22 cellular contexts compared by ENCODE assay signal in genomic region chr11:69808708-69809107, GRCh38. TPM values are rescaled to one million over a fixed set of nuclear protein-coding genes. Genes with fewer than 3 reads are reported as not detected.
DNase-seq lines count a peak whose midpoint lies in the region; ATAC-seq and TF ChIP-seq lines count a peak whose summit lies in the region.
"Had no signal": no experiment of that assay in that cellular context is flagged by ENCODE, and none has a peak within 500 bp of the region (broad histone marks: within the 10 kb centered on the region; RNA-seq: fewer than 3 reads in every experiment).

No MANE protein-coding gene starts in this region.

- no peak overlapping the region for H2BK15ac ChIP-seq in neuronal stem cell (ENCODE audit: low read length)

- H3K4me2 ChIP-seq in fibroblast of lung (ENCODE audit: extremely low read depth, insufficient read depth, low read length) (no peak overlapping the region), neuronal stem cell (ENCODE audit: insufficient read depth, low read length, poor library complexity, severe bottlenecking) (no peak overlapping the region)

- H2AK5ac ChIP-seq in neuronal stem cell (ENCODE audit: low read depth, low read length) = peak overlapping the region; percentile 73

- H2BK12ac ChIP-seq in neuronal stem cell (ENCODE audit: low read length) = no peak overlapping the region

- no peak overlapping the region for H3K9ac ChIP-seq in fibroblast of lung (ENCODE audit: insufficient read depth, low read length)
- H3K9ac ChIP-seq in neuronal stem cell (ENCODE audit: low read depth, low read length, poor library complexity) = no peak overlapping the region

- no peak overlapping the region for H2AFZ ChIP-seq in fibroblast of lung (ENCODE audit: low read length)
- peak overlapping the region; percentile 79 for H2AFZ ChIP-seq in neuronal stem cell (ENCODE audit: low read length)

- H3K27ac ChIP-seq in fibroblast of lung (ENCODE audit: insufficient read depth, low read length) (no peak overlapping the region), neuronal stem cell (replicated peaks; ENCODE audit: low read length) (no peak overlapping the region)
- H3K27ac ChIP-seq: ascending aorta, esophagus squamous epithelium, left lung, uterus had no signal

- H3K79me2 ChIP-seq in fibroblast of lung (ENCODE audit: control insufficient read depth, insufficient read depth, low read length) = no peaks in the 10 kb centered on the region

- H3K4me3 ChIP-seq in fibroblast of lung (replicated peaks in 1 of 4; ENCODE audit: control extremely low read depth in 1 of 4, insufficient read depth in 1 of 4, low read depth in 3 of 4, low read length in 4 of 4) (no peak overlapping the region), neuronal stem cell (ENCODE audit: low read length in 2 of 2) (no peak overlapping the region)
- H3K4me3 ChIP-seq: ascending aorta, esophagus squamous epithelium, left lung, uterus had no signal

- peak overlapping the region; percentile 82 for H3K18ac ChIP-seq in neuronal stem cell (ENCODE audit: low read length)

- no peak overlapping the region for H2BK120ac ChIP-seq in neuronal stem cell (ENCODE audit: low read depth, low read length)

- no peak overlapping the region for H2BK5ac ChIP-seq in neuronal stem cell (ENCODE audit: low read length)

- H3K36me3 ChIP-seq in fibroblast of lung (ENCODE audit: control insufficient read depth, insufficient read depth, low read length) (no peaks in the 10 kb centered on the region), neuronal stem cell (replicated peaks in 1 of 2; ENCODE audit: control insufficient read depth in 2 of 2, insufficient read depth in 2 of 2, low read length in 2 of 2) (no peaks in the 10 kb centered on the region)
- H3K36me3 ChIP-seq: ascending aorta, esophagus squamous epithelium, left lung, uterus had no signal

- no peak overlapping the region for H3K4ac ChIP-seq in neuronal stem cell (ENCODE audit: low read length)

- no peak overlapping the region for H4K8ac ChIP-seq in neuronal stem cell (ENCODE audit: low read depth, low read length)

- TF ChIP-seq CTCF in fibroblast of lung (conservative IDR thresholded peaks at IDR 0.05 in 1 of 2, IDR thresholded peaks at IDR 0.05 in 1 of 2; ENCODE audit: low read depth in 1 of 2, low read length in 2 of 2) (no peak), omental fat pad (IDR thresholded peaks at IDR 0.05) (no peak)

- H3K23ac ChIP-seq in neuronal stem cell (ENCODE audit: low read depth, low read length, poor library complexity) = no peak overlapping the region

- no CpG with 5 or more reads among the region's 7 CpGs for WGBS in neuronal stem cell (ENCODE audit: extremely low coverage in 2 of 2, insufficient read length in 2 of 2, insufficient replicate concordance in 1 of 2), 2 donors

- peak; percentile 93 for DNase-seq in ELF-1 (ENCODE audit: low read depth, low spot score)
- peak; percentile 51 to 72 for DNase-seq in SHP77 (lab: John Stamatoyannopoulos, UW)
- DNase-seq in fibroblast of lung (ENCODE audit: low read depth in 2 of 2) = peak; percentile 27 to 60
- DNase-seq in neuronal stem cell (ENCODE audit: low spot score) = no peak
- DNase-seq in cerebellar cortex (ENCODE audit: low spot score) = no peak
- no peak for DNase-seq in omental fat pad (ENCODE audit: low spot score)
- DNase-seq: activated B cell treated with CpG ODN at 0.5 μM for 24 hours; activated CD8-positive, alpha-beta memory T cell treated with anti-CD3 and anti-CD28 coated beads, Interleukin-2, amount 10 ng/mL, durations not matched to agents 7 days and 5 days; activated gamma-delta T cell; esophagus squamous epithelium; hypothalamus; left lung; naive B cell; NCI-H748 treated with DMSO at 0.1 percent for 48 hours; T-helper 1 cell; uterus had no signal

- H3K27me3 ChIP-seq in fibroblast of lung (ENCODE audit: control insufficient read depth, insufficient read depth, low read length) (peaks cover 6% of the 10 kb centered on the region), neuronal stem cell (ENCODE audit: control insufficient read depth in 3 of 3, insufficient read depth in 3 of 3, low read depth in 1 of 3, low read length in 3 of 3) (no peaks in the 10 kb centered on the region)
- H3K27me3 ChIP-seq: ascending aorta, uterus had no signal

- H4K20me1 ChIP-seq in fibroblast of lung (ENCODE audit: control insufficient read depth, extremely low read depth, insufficient read depth, low read length) = no peaks in the 10 kb centered on the region

- H4K91ac ChIP-seq in neuronal stem cell (ENCODE audit: low read depth, low read length, poor library complexity) = no peak overlapping the region

- no peak overlapping the region for H3K14ac ChIP-seq in neuronal stem cell (ENCODE audit: low read length)

- ATAC-seq in HG03108 (IDR thresholded peaks at IDR 0.05; ENCODE audit: unreplicated experiment) = no peak
- ATAC-seq in HG02885 (IDR thresholded peaks at IDR 0.05; ENCODE audit: poor library complexity, unreplicated experiment) = no peak
- no peak for ATAC-seq in omental fat pad (ENCODE audit: low FRiP score)
- ATAC-seq: activated CD8-positive, alpha-beta memory T cell treated with anti-CD3 and anti-CD28 coated beads, Interleukin-2, amount 10 ng/mL, durations not matched to agents 7 days and 5 days; left lung; Panc1 had no signal

- H3K9me3 ChIP-seq in fibroblast of lung (ENCODE audit: control insufficient read depth, insufficient read depth, low read depth, low read length) (no peaks in the 10 kb centered on the region), neuronal stem cell (replicated peaks in 1 of 2; ENCODE audit: control insufficient read depth in 2 of 2, insufficient read depth in 1 of 2, low read depth in 1 of 2, low read length in 2 of 2) (no peaks in the 10 kb centered on the region)
- H3K9me3 ChIP-seq: ascending aorta, esophagus squamous epithelium, left lung, uterus had no signal

- no peaks in the 10 kb centered on the region for H3K4me1 ChIP-seq in fibroblast of lung (ENCODE audit: control insufficient read depth, extremely low read depth, insufficient read depth, low read length)
- peaks cover 21 to 31% of the 10 kb centered on the region in 2 donors for H3K4me1 ChIP-seq in neuronal stem cell (ENCODE audit: control insufficient read depth in 2 of 2, insufficient read depth in 1 of 2, low read depth in 1 of 2, low read length in 2 of 2)
- H3K4me1 ChIP-seq: ascending aorta, esophagus squamous epithelium, left lung, uterus had no signal

- no peaks in the 10 kb centered on the region for H3K79me1 ChIP-seq in neuronal stem cell (ENCODE audit: low read depth, low read length)

RNA-seq across cellular contexts. Expression of gene FGF3, which starts 10.5 kb away (rescaled TPM):
- total RNA-seq in fibroblast of lung = not detected in 2 replicates
- not detected in 2 replicates for polyA plus RNA-seq in fibroblast of lung
- polyA plus RNA-seq in fibroblast of lung (2012) = not detected in 2 replicates
- polyA minus RNA-seq in fibroblast of lung (ENCODE audit: low replicate concordance) = not detected in 2 replicates
- polyA plus RNA-seq in neuronal stem cell (2013, experiment 1 of 2) = 0.13 TPM
- 0.26 TPM for polyA plus RNA-seq in neuronal stem cell (2013, experiment 2 of 2)
- not detected for total RNA-seq in omental fat pad
- total RNA-seq: activated B cell treated with CpG ODN at 0.5 μM for 24 hours; activated CD8-positive, alpha-beta memory T cell treated with anti-CD3 and anti-CD28 coated beads, Interleukin-2, amount 10 ng/mL, durations not matched to agents 7 days and 5 days; ascending aorta; dermis microvascular lymphatic vessel endothelial cell; esophagus squamous epithelium; left lung; uterus had no signal
- polyA plus RNA-seq: BJ had no signal

RNA-seq across cellular contexts. Expression of gene FGF4, which starts 33.6 kb away (rescaled TPM):
- total RNA-seq in fibroblast of lung (not detected in 2 replicates), omental fat pad (not detected)
- not detected in 2 replicates for polyA plus RNA-seq in fibroblast of lung
- not detected in 2 replicates for polyA plus RNA-seq in fibroblast of lung (2012)
- polyA minus RNA-seq in fibroblast of lung (ENCODE audit: low replicate concordance) = not detected in 2 replicates
- polyA plus RNA-seq in neuronal stem cell (2013, experiment 1 of 2) = 0.06 TPM
- polyA plus RNA-seq in neuronal stem cell (2013, experiment 2 of 2) = 0.06 TPM
- total RNA-seq: activated B cell treated with CpG ODN at 0.5 μM for 24 hours; activated CD8-positive, alpha-beta memory T cell treated with anti-CD3 and anti-CD28 coated beads, Interleukin-2, amount 10 ng/mL, durations not matched to agents 7 days and 5 days; ascending aorta; dermis microvascular lymphatic vessel endothelial cell; esophagus squamous epithelium; left lung; uterus had no signal
- polyA plus RNA-seq: BJ had no signal

Comparison
In these comparisons a context has a peak if more than half of its experiments do, and no peak if none do; other contexts are left out.
1. DNase-seq: peak in ELF-1 (single experiment), SHP77 (2 of 2) and fibroblast of lung (2 of 2); none in neuronal stem cell (single experiment), cerebellar cortex (single experiment) and omental fat pad (single experiment).